ENCODE assay signal across 8 cellular contexts in genomic region chrX:69493193-69493592, GRCh38. TPM values are rescaled to one million over a fixed set of nuclear protein-coding genes. Genes with fewer than 3 reads are reported as not detected.
DNase-seq lines count a peak whose midpoint lies in the region; ATAC-seq and TF ChIP-seq lines count a peak whose summit lies in the region.

No MANE protein-coding gene starts in this region.

- TF ChIP-seq CTCF in endothelial cell (IDR thresholded peaks at IDR 0.05; ENCODE audit: unreplicated experiment) (peak; percentile 48), progenitor cell of endocrine pancreas (IDR thresholded peaks at IDR 0.05; ENCODE audit: unreplicated experiment) (peak; percentile 61), tibial artery (IDR thresholded peaks at IDR 0.05) (peak in 1 of 2 experiments; percentile 16)

- H3K27ac Mint-ChIP-seq in endothelial cell (ENCODE audit: unreplicated experiment) (no peak overlapping the region), progenitor cell of endocrine pancreas (no peak overlapping the region)

- H3K27ac ChIP-seq in tibial artery, result no peak overlapping the region

- peak; percentile 46 for ATAC-seq in GM18502 (IDR thresholded peaks at IDR 0.05; ENCODE audit: poor library complexity, unreplicated experiment)

- H3K36me3 Mint-ChIP-seq in endothelial cell (ENCODE audit: low read depth, unreplicated experiment), result no peaks in the 10 kb centered on the region
- H3K36me3 Mint-ChIP-seq in progenitor cell of endocrine pancreas (ENCODE audit: insufficient read depth), result no peaks in the 10 kb centered on the region

- H3K9me3 ChIP-seq in tibial artery, result peaks cover 0 to 4% (median 0%) of the 10 kb centered on the region in 3 donors

- H3K4me1 Mint-ChIP-seq in endothelial cell (ENCODE audit: unreplicated experiment) (no peaks in the 10 kb centered on the region), progenitor cell of endocrine pancreas (ENCODE audit: low read depth) (no peaks in the 10 kb centered on the region)

- DNase-seq in AG20443 (ENCODE audit: low spot score), result peak; percentile 16
- peak; percentile 57 for DNase-seq in OCI-M1 (lab: John Stamatoyannopoulos, UW)
- peak; percentile 59 for DNase-seq in endothelial cell (ENCODE audit: low spot score)
- peak; percentile 30 for DNase-seq in progenitor cell of endocrine pancreas (ENCODE audit: low spot score, unreplicated experiment)
- DNase-seq in tibial artery, result no peak
- DNase-seq in HPDE6-E6E7 (ENCODE audit: extremely low spot score), result no peak
- DNase-seq in foreskin melanocyte, result no peak

- H3K27me3 Mint-ChIP-seq in endothelial cell (ENCODE audit: unreplicated experiment) (peaks cover 1% of the 10 kb centered on the region), progenitor cell of endocrine pancreas (peaks cover 5% of the 10 kb centered on the region)

- intact Hi-C loops in tibial artery (cut with DNase I; ENCODE audit: low total_unique reads), result no loop called here

- no peaks in the 10 kb centered on the region for H3K27me3 ChIP-seq in tibial artery

- no peak overlapping the region for H3K4me3 ChIP-seq in tibial artery

- no peaks in the 10 kb centered on the region for H3K36me3 ChIP-seq in tibial artery

- H3K4me3 Mint-ChIP-seq in endothelial cell (ENCODE audit: unreplicated experiment) (no peak overlapping the region), progenitor cell of endocrine pancreas (ENCODE audit: low read depth) (no peak overlapping the region)

- H3K9me3 Mint-ChIP-seq in endothelial cell (ENCODE audit: unreplicated experiment), result no peaks in the 10 kb centered on the region
- H3K9me3 Mint-ChIP-seq in progenitor cell of endocrine pancreas (ENCODE audit: low read depth), result peaks cover 14% of the 10 kb centered on the region

- no peaks in the 10 kb centered on the region for H3K4me1 ChIP-seq in tibial artery

RNA-seq across cellular contexts. Expression of gene NALF2, which starts 10.9 kb away (rescaled TPM):
- total RNA-seq in endothelial cell (ENCODE audit: unreplicated experiment), result 0.74 TPM
- total RNA-seq in progenitor cell of endocrine pancreas, result 3.2 and 3.4 TPM in 2 replicates

Comparison
In these comparisons a context has a peak if more than half of its experiments do, and no peak if none do; other contexts are left out.
1. DNase-seq: peak in AG20443 (single experiment), OCI-M1 (single experiment), endothelial cell (single experiment) and progenitor cell of endocrine pancreas (single experiment); none in tibial artery (0 of 2), HPDE6-E6E7 (single experiment) and foreskin melanocyte (single experiment).